15 cellular contexts compared by ENCODE assay signal in the genomic region with DNA sequence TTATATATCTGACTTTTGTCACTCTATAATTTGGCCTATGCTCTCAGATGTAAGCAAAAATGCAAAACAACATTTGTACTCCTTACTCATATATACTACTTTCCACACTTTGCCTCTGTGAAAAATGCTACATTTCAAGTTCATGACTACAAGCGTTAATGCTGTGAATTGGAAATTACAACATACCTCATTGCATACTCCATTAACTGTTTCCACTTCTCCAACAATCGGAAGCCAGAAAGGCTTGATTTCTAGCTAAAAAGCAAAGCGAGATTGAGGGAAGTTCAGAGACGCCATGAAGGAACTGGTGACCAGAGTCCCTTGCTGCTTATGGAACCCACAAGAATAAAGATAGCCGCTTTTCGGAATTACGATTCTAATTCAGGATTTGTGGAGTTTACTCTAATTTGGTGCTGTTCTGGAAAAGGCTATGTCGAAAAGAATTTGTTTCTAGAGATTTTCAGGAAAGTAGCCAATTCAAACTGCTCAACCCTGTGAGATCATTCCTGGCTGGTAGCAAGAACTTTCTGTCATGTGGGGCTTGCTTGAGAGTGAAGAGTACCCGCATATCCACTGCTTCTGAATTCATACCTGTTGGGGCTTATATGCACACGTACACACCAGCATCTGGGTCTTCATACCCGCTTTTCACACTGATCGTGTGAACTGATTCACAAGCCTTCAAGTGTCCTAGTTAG.
DNase-seq lines count a peak whose midpoint lies in the region; ATAC-seq and TF ChIP-seq lines count a peak whose summit lies in the region.
"Had no signal": no experiment of that assay in that cellular context is flagged by ENCODE, and none has a peak within 500 bp of the region (broad histone marks: within the 10 kb centered on the region; RNA-seq: fewer than 3 reads in every experiment).

No MANE protein-coding gene starts in this region.

- peak; percentile 62 to 65 for DNase-seq in HL-60 (ENCODE audit: low read depth in 1 of 2, low spot score in 1 of 2)
- DNase-seq in cerebellum (ENCODE audit: low spot score) = peak; percentile 41
- DNase-seq in right lobe of liver = no peak
- DNase-seq in HuH-7.5 (ENCODE audit: low spot score) = no peak
- no peak for DNase-seq in AML-193 (lab: John Stamatoyannopoulos, UW)
- no peak for DNase-seq in Calu3
- DNase-seq: KG1; stimulated activated CD4-positive, alpha-beta T cell treated with anti-CD3 and anti-CD28 coated beads, Interleukin-15, amount 100 ng/mL, for 24 hours had no signal

- no peaks in the 10 kb centered on the region for H3K36me3 ChIP-seq in right lobe of liver
- no peaks in the 10 kb centered on the region for H3K36me3 ChIP-seq in skeletal muscle tissue (ENCODE audit: control insufficient read depth in 3 of 3, insufficient read depth in 3 of 3, low read length in 3 of 3)
- H3K36me3 ChIP-seq: breast epithelium had no signal

- H3K4me3 ChIP-seq in HL-60 (replicated peaks; ENCODE audit: insufficient read depth, low read length) (no peak overlapping the region), right lobe of liver (no peak overlapping the region), skeletal muscle tissue (ENCODE audit: low read length in 3 of 3) (peak overlapping the region in 2 of 3 donors; percentile 25 to 59)
- H3K4me3 ChIP-seq: breast epithelium had no signal

- peaks cover 0 to 41% (median 4%) of the 10 kb centered on the region in 4 donors for H3K4me1 ChIP-seq in right lobe of liver
- peaks cover 10 to 18% (median 14%) of the 10 kb centered on the region in 3 donors for H3K4me1 ChIP-seq in skeletal muscle tissue (ENCODE audit: control insufficient read depth in 3 of 3, insufficient read depth in 3 of 3, low read length in 3 of 3)
- H3K4me1 ChIP-seq: breast epithelium had no signal

- H3K9me3 ChIP-seq in right lobe of liver (no peaks in the 10 kb centered on the region), skeletal muscle tissue (ENCODE audit: control insufficient read depth in 3 of 3, low read length in 3 of 3) (no peaks in the 10 kb centered on the region)
- H3K9me3 ChIP-seq: breast epithelium had no signal

- H3K27ac ChIP-seq in HL-60 (replicated peaks) (peak overlapping the region; percentile 67), right lobe of liver (peak overlapping the region; percentile 18 to 60 (median 59)), skeletal muscle tissue (ENCODE audit: low read depth, low read length) (peak overlapping the region; percentile 33)
- H3K27ac ChIP-seq: C4-2B, RWPE1 had no signal

- H3K4me3 Mint-ChIP-seq in Calu3 (ENCODE audit: low read depth, unreplicated experiment) = no peak overlapping the region
- H3K4me3 Mint-ChIP-seq: memory B cell; stimulated activated effector memory CD8-positive, alpha-beta T cell treated with anti-CD3 and anti-CD28 coated beads, Interleukin-12 subunit alpha, Interleukin-12 subunit beta, amount 100 ng/mL, for 72 hours had no signal

- no peaks in the 10 kb centered on the region for H3K27me3 Mint-ChIP-seq in Calu3 (ENCODE audit: unreplicated experiment)
- H3K27me3 Mint-ChIP-seq: memory B cell had no signal

- no TSS peak for BruUV-seq in Calu3 (replicated peaks; lab: Mats Ljungman, UMichigan)

- TF ChIP-seq POLR2A in right lobe of liver (IDR thresholded peaks at IDR 0.05) = no peak

- ATAC-seq in right lobe of liver = peak; percentile 37 to 52 (median 44)
- ATAC-seq in GM21367 (IDR thresholded peaks at IDR 0.05; ENCODE audit: unreplicated experiment) = no peak
- ATAC-seq: stimulated activated effector memory CD8-positive, alpha-beta T cell treated with anti-CD3 and anti-CD28 coated beads, Interleukin-12 subunit alpha, Interleukin-12 subunit beta, amount 100 ng/mL, for 72 hours had no signal

- intact Hi-C loops in right lobe of liver (cut with DNase I) (no loop called here), Calu3 (cut with micrococcal nuclease; ENCODE audit: unreplicated experiment) (no loop called here)

- no peak overlapping the region for H3K27ac Mint-ChIP-seq in Calu3 (ENCODE audit: unreplicated experiment)
- H3K27ac Mint-ChIP-seq: memory B cell; stimulated activated effector memory CD8-positive, alpha-beta T cell treated with anti-CD3 and anti-CD28 coated beads, Interleukin-12 subunit alpha, Interleukin-12 subunit beta, amount 100 ng/mL, for 72 hours had no signal

- TF ChIP-seq CTCF in HL-60 (IDR thresholded peaks at IDR 0.05; ENCODE audit: insufficient read depth, low read length) (no peak), right lobe of liver (IDR thresholded peaks at IDR 0.05) (no peak), Calu3 (IDR thresholded peaks at IDR 0.05; ENCODE audit: unreplicated experiment) (no peak)

- H3K4me1 Mint-ChIP-seq in Calu3 (ENCODE audit: low read depth, unreplicated experiment) = no peaks in the 10 kb centered on the region

- H3K9ac ChIP-seq in skeletal muscle tissue (ENCODE audit: low read depth in 1 of 3, low read length in 3 of 3) = no peak overlapping the region

- WGBS in right lobe of liver (ENCODE audit: insufficient coverage, low coverage, low lambda C conversion rate, missing lambda C conversion rate) = 67% methylated on average over 12 of the region's 12 CpGs

- no peaks in the 10 kb centered on the region for H3K9me3 Mint-ChIP-seq in Calu3 (ENCODE audit: low read depth, unreplicated experiment)
- H3K9me3 Mint-ChIP-seq: memory B cell; stimulated activated effector memory CD8-positive, alpha-beta T cell treated with anti-CD3 and anti-CD28 coated beads, Interleukin-12 subunit alpha, Interleukin-12 subunit beta, amount 100 ng/mL, for 72 hours had no signal

- CTCF ChIA-PET in Calu3 (lab: Charles Lee) = no interaction called here

- no peaks in the 10 kb centered on the region for H3K36me3 Mint-ChIP-seq in Calu3 (ENCODE audit: insufficient read depth, unreplicated experiment)
- H3K36me3 Mint-ChIP-seq: stimulated activated effector memory CD8-positive, alpha-beta T cell treated with anti-CD3 and anti-CD28 coated beads, Interleukin-12 subunit alpha, Interleukin-12 subunit beta, amount 100 ng/mL, for 72 hours had no signal

- no peaks in the 10 kb centered on the region for H3K27me3 ChIP-seq in HL-60 (ENCODE audit: insufficient read depth, poor library complexity, severe bottlenecking)
- no peaks in the 10 kb centered on the region for H3K27me3 ChIP-seq in right lobe of liver
- no peaks in the 10 kb centered on the region for H3K27me3 ChIP-seq in skeletal muscle tissue (ENCODE audit: control insufficient read depth in 3 of 3, insufficient read depth in 3 of 3, low read length in 3 of 3)
- H3K27me3 ChIP-seq: breast epithelium had no signal

Comparison
In these comparisons a context has a peak if more than half of its experiments do, and no peak if none do; other contexts are left out.
1. DNase-seq: peak in HL-60 (2 of 2) and cerebellum (single experiment); none in right lobe of liver (0 of 3), HuH-7.5 (single experiment), AML-193 (0 of 2) and Calu3 (single experiment).
2. H3K4me3 ChIP-seq: peak in skeletal muscle tissue (2 of 3); none in HL-60 (single experiment) and right lobe of liver (0 of 3).
3. Peak in every context shown above with its lines, with median percentiles within 50 percentile points of each other: H3K27ac ChIP-seq.